30 cellular contexts compared by ENCODE assay signal in the genomic region with DNA sequence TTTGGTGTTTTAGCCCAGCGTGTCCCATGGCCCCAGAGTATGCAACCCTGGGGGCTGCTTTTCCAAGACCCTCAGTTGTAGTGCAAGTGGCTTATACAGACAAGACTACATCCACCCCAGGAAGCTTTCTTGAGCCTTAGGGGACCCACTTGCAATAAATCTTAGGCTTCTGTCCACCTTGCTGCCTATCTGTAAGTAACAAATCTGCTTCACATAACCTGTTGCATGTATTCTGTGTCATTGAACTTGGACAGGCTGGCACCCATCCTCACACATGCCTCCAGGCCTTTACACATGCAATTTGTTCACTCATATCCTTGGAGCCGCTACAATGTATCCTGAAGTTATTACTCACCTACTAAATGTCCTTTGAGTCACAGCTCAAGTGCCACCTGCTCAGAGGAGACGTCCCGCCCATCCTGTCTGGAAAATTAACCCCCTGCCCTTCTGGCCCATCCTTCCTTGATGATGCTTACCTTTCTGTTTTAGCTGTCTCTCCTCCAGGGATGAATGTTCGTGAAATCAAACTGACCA.
"Had no signal": no experiment of that assay in that cellular context is flagged by ENCODE, and none has a peak within 500 bp of the region (broad histone marks: within the 10 kb centered on the region; RNA-seq: fewer than 3 reads in every experiment).

No MANE protein-coding gene starts in this region.

- H3K27ac ChIP-seq: adrenal gland, body of pancreas, cardiac muscle cell, colonic mucosa, heart left ventricle had no signal

- H3K36me3 ChIP-seq: adrenal gland, cardiac muscle cell, colonic mucosa, heart left ventricle had no signal

- ATAC-seq: activated CD4-positive, alpha-beta T cell treated with anti-CD3 and anti-CD28 coated beads for 36 hours; activated CD8-positive, alpha-beta memory T cell treated with anti-CD3 and anti-CD28 coated beads, Interleukin-2, amount 10 ng/mL, durations not matched to agents 7 days and 5 days; activated CD8-positive, alpha-beta T cell treated with anti-CD3 and anti-CD28 coated beads, Interleukin-2, amount 10 ng/mL, durations not matched to agents 7 days and 5 days; activated naive CD8-positive, alpha-beta T cell treated with anti-CD3 and anti-CD28 coated beads, Interleukin-2, amount 50 U/mL, for 24 hours; body of pancreas; esophagus mucosa; heart left ventricle; T-helper 17 cell had no signal

- FAIRE-seq: endometrium, endothelial cell of umbilical vein, frontal cortex had no signal

- H3K4me3 ChIP-seq: adrenal gland, body of pancreas, cardiac muscle cell, colonic mucosa, heart left ventricle had no signal

- DNase-seq: activated CD4-positive, alpha-beta memory T cell treated with anti-CD3 and anti-CD28 coated beads for 36 hours; activated CD4-positive, alpha-beta T cell treated with anti-CD3 and anti-CD28 coated beads for 36 hours; activated CD4-positive, alpha-beta T cell treated with anti-CD3 and anti-CD28 coated beads, Interleukin-2, amount 10 ng/mL, durations not matched to agents 24 days and 14 days; activated CD4-positive, CD25-positive, alpha-beta regulatory T cell; activated CD4-positive, CD25-positive, alpha-beta regulatory T cell treated with anti-CD3 and anti-CD28 coated beads, Interleukin-2, amount 50 U/mL, for 72 hours; activated CD8-positive, alpha-beta memory T cell treated with anti-CD3 and anti-CD28 coated beads, Interleukin-2, amount 10 ng/mL, durations not matched to agents 7 days and 5 days; activated CD8-positive, alpha-beta memory T cell treated with anti-CD3 and anti-CD28 coated beads, Interleukin-2, amount 50 U/mL, for 4 hours; activated CD8-positive, alpha-beta T cell treated with anti-CD3 and anti-CD28 coated beads, Interleukin-2, amount 10 ng/mL, durations not matched to agents 7 days and 5 days; activated effector memory CD4-positive, alpha-beta T cell treated with anti-CD3 and anti-CD28 coated beads, Interleukin-2, amount 50 U/mL, for 16 hours; activated naive CD4-positive, alpha-beta T cell treated with anti-CD3 and anti-CD28 coated beads for 36 hours; activated naive CD8-positive, alpha-beta T cell treated with anti-CD3 and anti-CD28 coated beads for 36 hours; activated naive CD8-positive, alpha-beta T cell treated with anti-CD3 and anti-CD28 coated beads, Interleukin-2, amount 50 U/mL, for 24 hours; activated T-cell treated with anti-CD3 and anti-CD28 coated beads, Interleukin-2, amount 50 U/mL, for 1 hour; activated T-cell treated with anti-CD3 and anti-CD28 coated beads, Interleukin-2, amount 50 U/mL, for 48 hours; adrenal gland; amygdala; aorta; body of pancreas; central memory CD4-positive, alpha-beta T cell; cerebellar nuclear complex; colonic mucosa; effector CD8-positive, alpha-beta T cell; foreskin fibroblast; heart left ventricle; T-helper 17 cell had no signal

- H3K4me1 ChIP-seq: adrenal gland, body of pancreas, colonic mucosa, heart left ventricle had no signal

- H3K27me3 ChIP-seq: adrenal gland, body of pancreas, cardiac muscle cell, colonic mucosa had no signal

- H3K9me3 ChIP-seq: adrenal gland, colonic mucosa had no signal
